In genomic region chr7:63562364-63563060, GRCh38 we compare ENCODE assay signal across 8 cellular contexts.
DNase-seq lines count a peak whose midpoint lies in the region; ATAC-seq, FAIRE-seq and TF ChIP-seq lines count a peak whose summit lies in the region.
"Not testable (repeated sequence)": the region's sequence is repeated elsewhere in the genome, so short reads cannot be mapped to it uniquely, and the experiment has no call there.

No MANE protein-coding gene starts in this region.

- DNase-seq in CD14-positive monocyte (ENCODE audit: low spot score) (peak; percentile 24), sigmoid colon (peak; percentile 55), stomach (peak; percentile 14), aorta (peak in 1 of 2 donors; percentile 65)
- DNase-seq in K562 (ENCODE audit: extremely low read depth in 1 of 4, low spot score in 3 of 4); Right ventricle myocardium inferior (ENCODE audit: missing footprints); HepG2 (ENCODE audit: low spot score); mucosa of descending colon: not testable (repeated sequence)

- not testable (repeated sequence) for H3K36me3 Mint-ChIP-seq in CD14-positive monocyte

- 2% methylated on average over 15 of the region's 26 CpGs for WGBS in K562 (ENCODE audit: insufficient coverage, low coverage, missing lambda C conversion rate)
- WGBS in HepG2 (ENCODE audit: low lambda C conversion rate): 73% methylated on average over 3 of the region's 26 CpGs
- 92% methylated on average over 26 of the region's 26 CpGs for WGBS in sigmoid colon, 2 donors
- 80 to 90% (median 90%) methylated on average over 6 to 26 of the region's 26 CpGs for WGBS in stomach, 5 donors
- WGBS in aorta, 2 donors: 79 to 91% methylated on average over 8 to 26 of the region's 26 CpGs

- H3K27ac ChIP-seq in K562 (ENCODE audit: extremely low read depth, low read depth, low read length); HepG2 (ENCODE audit: extremely low read length, insufficient read depth, low read length); sigmoid colon; stomach; aorta (ENCODE audit: low read depth in 1 of 2, low read length in 2 of 2): not testable (repeated sequence)

- not testable (repeated sequence) for BruUV-seq in K562 (replicated peaks; lab: Mats Ljungman, UMichigan); HepG2 (replicated peaks; lab: Mats Ljungman, UMichigan)

- TF ChIP-seq RAD21 in K562 (CRISPR knock-in tag; conservative IDR thresholded peaks at IDR 0.05 in 1 of 2, IDR thresholded peaks at IDR 0.05 in 1 of 2); HepG2 (CRISPR knock-in tag; IDR thresholded peaks at IDR 0.05): not testable (repeated sequence)

- H3K9ac ChIP-seq in K562 (ENCODE audit: insufficient read depth in 1 of 2, low read depth in 2 of 2, low read length in 2 of 2); HepG2 (ENCODE audit: insufficient read depth, low read depth, low read length): not testable (repeated sequence)

- not testable (repeated sequence) for TF ChIP-seq CTCF in CD14-positive monocyte (IDR thresholded peaks at IDR 0.05); K562 (IDR thresholded peaks at IDR 0.05 in 2 of 3, conservative IDR thresholded peaks at IDR 0.05 in 1 of 3; ENCODE audit: insufficient read depth in 2 of 3, low read depth in 1 of 3, low read length in 3 of 3); HepG2 (CRISPR knock-in tag; IDR thresholded peaks at IDR 0.05); mucosa of descending colon (IDR thresholded peaks at IDR 0.05); sigmoid colon (IDR thresholded peaks at IDR 0.05); stomach (IDR thresholded peaks at IDR 0.05)

- H3K36me3 ChIP-seq in K562 (ENCODE audit: control insufficient read depth, insufficient read depth, low read length); HepG2 (replicated peaks in 1 of 2; ENCODE audit: control insufficient read depth in 1 of 2, insufficient read depth in 2 of 2, low read length in 2 of 2); mucosa of descending colon (ENCODE audit: low read depth); sigmoid colon; stomach; aorta (ENCODE audit: control insufficient read depth in 1 of 2, insufficient read depth in 2 of 2, low read length in 1 of 2): not testable (repeated sequence)

- H3K27me3 Mint-ChIP-seq in CD14-positive monocyte (ENCODE audit: low read depth in 3 of 3): not testable (repeated sequence)

- intact Hi-C loops in CD14-positive monocyte (cut with micrococcal nuclease); K562 (cut with micrococcal nuclease); Right ventricle myocardium inferior (cut with DNase I); HepG2 (cut with micrococcal nuclease; ENCODE audit: unreplicated experiment); mucosa of descending colon (cut with DNase I, micrococcal nuclease); sigmoid colon (cut with DNase I); stomach (cut with DNase I; ENCODE audit: low total_unique reads); aorta (cut with DNase I): not testable (repeated sequence)

- in situ Hi-C loops in K562 (cut with MboI); HepG2 (cut with HindIII; ENCODE audit: extremely low pct_ligation_motif_present, low pct_unique_long_range_greater_than_20kb): not testable (repeated sequence)

- H4K20me1 ChIP-seq in K562 (replicated peaks; ENCODE audit: control insufficient read depth, insufficient read depth, low read length); HepG2 (ENCODE audit: insufficient read depth, low read length): not testable (repeated sequence)

- H3K4me1 ChIP-seq in K562 (replicated peaks in 1 of 2; ENCODE audit: control insufficient read depth in 2 of 2, insufficient read depth in 2 of 2, low read length in 2 of 2); HepG2 (ENCODE audit: insufficient read depth, low read length); mucosa of descending colon (ENCODE audit: low read depth); sigmoid colon; stomach; aorta (ENCODE audit: control insufficient read depth in 1 of 2, insufficient read depth in 2 of 2, low read length in 2 of 2): not testable (repeated sequence)

- H3K4me1 Mint-ChIP-seq in CD14-positive monocyte: not testable (repeated sequence)

- 0 out of 3 replicates have a peak, but pooled peaks have one; percentile 29 for ATAC-seq in K562
- peak; percentile 18 for ATAC-seq in Right ventricle myocardium inferior
- peak; percentile 53 for ATAC-seq in HepG2
- ATAC-seq in mucosa of descending colon: peak; percentile 13
- peak; percentile 8 for ATAC-seq in aorta (ENCODE audit: low FRiP score)

- H3K79me2 ChIP-seq in K562 (ENCODE audit: control insufficient read depth, insufficient read depth, low read length); HepG2 (ENCODE audit: insufficient read depth, low read length): not testable (repeated sequence)

- H2AFZ ChIP-seq in K562 (ENCODE audit: low read depth, low read length); HepG2 (ENCODE audit: low read length): not testable (repeated sequence)

- CTCF ChIA-PET in K562 (lab: Yijun Ruan, JAX; ENCODE audit: low intra/inter-chr PET ratio); HepG2 (lab: Yijun Ruan, JAX; ENCODE audit: low intra/inter-chr PET ratio, low total read pairs): not testable (repeated sequence)

- not testable (repeated sequence) for TF ChIP-seq POLR2A in K562 (conservative IDR thresholded peaks at IDR 0.05); HepG2 (IDR thresholded peaks at IDR 0.05; ENCODE audit: insufficient read depth in 1 of 2, low read depth in 2 of 2, low read length in 2 of 2); sigmoid colon (IDR thresholded peaks at IDR 0.05); stomach (IDR thresholded peaks at IDR 0.05)

- FAIRE-seq in K562 (lab: Jason Lieb, UNC); HepG2 (lab: Jason Lieb, UNC): not testable (repeated sequence)

- not testable (repeated sequence) for H3K4me3 ChIP-seq in K562; HepG2 (replicated peaks in 1 of 3; ENCODE audit: insufficient read depth in 1 of 3, low read depth in 2 of 3, low read length in 3 of 3); mucosa of descending colon; sigmoid colon; stomach; aorta (ENCODE audit: low read length in 2 of 2)

- TF ChIP-seq EP300 in K562 (IDR thresholded peaks at IDR 0.05; ENCODE audit: low read length); HepG2 (IDR thresholded peaks at IDR 0.05; ENCODE audit: low read depth in 2 of 2, low read length in 2 of 2); HepG2 (CRISPR knock-in tag; IDR thresholded peaks at IDR 0.05; ENCODE audit: borderline replicate concordance); sigmoid colon (IDR thresholded peaks at IDR 0.05); stomach (IDR thresholded peaks at IDR 0.05): not testable (repeated sequence)

- not testable (repeated sequence) for H3K4me3 Mint-ChIP-seq in CD14-positive monocyte

- not testable (repeated sequence) for H3K9me3 ChIP-seq in K562 (replicated peaks; ENCODE audit: control insufficient read depth, insufficient read depth, low read depth, low read length); HepG2 (ENCODE audit: low read length); sigmoid colon; aorta (ENCODE audit: control insufficient read depth, low read length)
- peaks cover 51% of the 10 kb centered on the region for H3K9me3 ChIP-seq in mucosa of descending colon
- peaks cover 0 to 58% (median 29%) of the 10 kb centered on the region in 4 donors for H3K9me3 ChIP-seq in stomach

- H3K27ac Mint-ChIP-seq in CD14-positive monocyte: not testable (repeated sequence)

- peaks cover 13 to 59% (median 39%) of the 10 kb centered on the region in 7 donors for H3K9me3 Mint-ChIP-seq in CD14-positive monocyte

- POLR2A ChIA-PET in K562 (lab: Yijun Ruan, JAX); HepG2 (lab: Yijun Ruan, JAX): not testable (repeated sequence)

- not testable (repeated sequence) for H3K27me3 ChIP-seq in K562 (ENCODE audit: control insufficient read depth in 2 of 2, insufficient read depth in 2 of 2, low read length in 2 of 2); HepG2 (ENCODE audit: control insufficient read depth in 1 of 2, insufficient read depth in 2 of 2, low read length in 2 of 2); sigmoid colon; stomach; aorta (ENCODE audit: control insufficient read depth in 1 of 2, insufficient read depth in 2 of 2, low read length in 1 of 2)

- not testable (repeated sequence) for H3K9me1 ChIP-seq in K562 (ENCODE audit: control insufficient read depth, insufficient read depth, low read length)

- not testable (repeated sequence) for H3K4me2 ChIP-seq in K562 (ENCODE audit: insufficient read depth, low read length); HepG2 (ENCODE audit: low read depth, low read length)
